Comparison of ENCODE assay signal across 8 cellular contexts in genomic region chr9:107282268-107282667, GRCh38. TPM values are rescaled to one million over a fixed set of nuclear protein-coding genes. Genes with fewer than 3 reads are reported as not detected.
A peak's percentile ranks its signal among the peaks of the same experiment; 100 is the strongest.
DNase-seq lines count a peak whose midpoint lies in the region; ATAC-seq, FAIRE-seq and TF ChIP-seq lines count a peak whose summit lies in the region.

No MANE protein-coding gene starts in this region.

- no peak for TF ChIP-seq CTCF in AG10803 (conservative IDR thresholded peaks at IDR 0.05; ENCODE audit: low read length)
- no peak for TF ChIP-seq CTCF in epithelial cell of proximal tubule (conservative IDR thresholded peaks at IDR 0.05; ENCODE audit: low read depth, low read length)
- no peak for TF ChIP-seq CTCF in psoas muscle (IDR thresholded peaks at IDR 0.05)

- H3K36me3 ChIP-seq in SJCRH30, result peaks cover 2% of the 10 kb centered on the region; the same call in 1 of the 2 replicates
- H3K36me3 ChIP-seq in psoas muscle (ENCODE audit: insufficient read depth in 1 of 2, low read depth in 1 of 2), result no peaks in the 10 kb centered on the region

- H3K27me3 ChIP-seq in SJCRH30 (no peaks in the 10 kb centered on the region), psoas muscle (ENCODE audit: insufficient read depth in 3 of 3, low read length in 2 of 3) (no peaks in the 10 kb centered on the region)

- 6 to 12% (median 8%) methylated on average over 9 of the region's 9 CpGs for WGBS in psoas muscle, 3 donors

- H3K9me3 ChIP-seq in SJCRH30 (replicated peaks) (no peaks in the 10 kb centered on the region), psoas muscle (no peaks in the 10 kb centered on the region)

- peak overlapping the region; percentile 68 for H3K4me3 ChIP-seq in AG10803 (ENCODE audit: low read length)
- peak overlapping the region; percentile 97 for H3K4me3 ChIP-seq in SJCRH30
- H3K4me3 ChIP-seq in epithelial cell of proximal tubule (ENCODE audit: low read depth, low read length), result peak overlapping the region; percentile 62
- H3K4me3 ChIP-seq in psoas muscle, result peak overlapping the region; percentile 94

- no peak for FAIRE-seq in HTR-8/SVneo (lab: Jason Lieb, UNC)

- DNase-seq in AG10803 (ENCODE audit: low read depth) (no peak), SJCRH30 (no peak), epithelial cell of proximal tubule (ENCODE audit: low read depth) (no peak), psoas muscle (no peak), CD1c-positive myeloid dendritic cell (ENCODE audit: extremely low spot score) (no peak), HTR-8/SVneo (ENCODE audit: insufficient read length, low spot score) (no peak)

- H3K27ac ChIP-seq in SJCRH30, result peak overlapping the region; percentile 48
- H3K27ac ChIP-seq in psoas muscle, result peak overlapping the region; percentile 100

- intact Hi-C loops in psoas muscle (cut with DNase I), result loop anchor here in 1 of 2 donors (10.0 kb wide), 1 partner anchor 53 kb away; no protein-coding TSS in a partner anchor

- ATAC-seq in GM21717 (IDR thresholded peaks at IDR 0.05; ENCODE audit: unreplicated experiment), result peak; percentile 0
- ATAC-seq in psoas muscle, result peak in 1 of 4 donors; percentile 0
- ATAC-seq in HG03097 (IDR thresholded peaks at IDR 0.05; ENCODE audit: low FRiP score, unreplicated experiment), result no peak

- peaks cover 4% of the 10 kb centered on the region for H3K4me1 ChIP-seq in SJCRH30
- H3K4me1 ChIP-seq in psoas muscle, result peaks cover 20% of the 10 kb centered on the region

RNA-seq across cellular contexts. Expression of gene RAD23B, which starts 0.8 kb away (rescaled TPM):
- total RNA-seq in SJCRH30 (2014; rRNA removed; shearing (Covaris generic)), result 143 and 146 TPM in 2 replicates
- 62.8 and 82.8 TPM in 2 replicates for total RNA-seq in epithelial cell of proximal tubule
- total RNA-seq in psoas muscle, result 100 to 1,000 TPM; 175 to 258 (median 233) TPM
- polyA plus RNA-seq in psoas muscle, result 100 to 1,000 TPM; 126 to 283 (median 135) TPM
